22 cellular contexts compared by ENCODE assay signal in genomic region chr9:20662156-20662555, GRCh38. TPM values are rescaled to one million over a fixed set of nuclear protein-coding genes. Genes with fewer than 3 reads are reported as not detected.
A peak's percentile ranks its signal among the peaks of the same experiment; 100 is the strongest.
DNase-seq lines count a peak whose midpoint lies in the region; ATAC-seq lines count a peak whose summit lies in the region.
"Had no signal": no experiment of that assay in that cellular context is flagged by ENCODE, and none has a peak within 500 bp of the region (broad histone marks: within the 10 kb centered on the region; RNA-seq: fewer than 3 reads in every experiment).

No MANE protein-coding gene starts in this region.

- ATAC-seq in HG02798 (IDR thresholded peaks at IDR 0.05; ENCODE audit: poor library complexity, unreplicated experiment): no peak
- ATAC-seq: left lung; stimulated activated naive CD8-positive, alpha-beta T cell treated with anti-CD3 and anti-CD28 coated beads, Interleukin-15, amount 100 ng/mL, for 72 hours had no signal

- peak overlapping the region; percentile 37 for H3K4me2 ChIP-seq in mesenchymal stem cell (ENCODE audit: low read length, poor library complexity, severe bottlenecking)

- H3K27me3 ChIP-seq in HUES6 (ENCODE audit: control insufficient read depth, insufficient read depth, low read length) (no peaks in the 10 kb centered on the region), mesenchymal stem cell (ENCODE audit: control insufficient read depth in 1 of 2, insufficient read depth in 1 of 2, low read length in 2 of 2) (no peaks in the 10 kb centered on the region)
- H3K27me3 ChIP-seq: esophagus muscularis mucosa, left lung had no signal

- no peak overlapping the region for H3K14ac ChIP-seq in mesenchymal stem cell (ENCODE audit: low read length in 2 of 2)

- 77% methylated on average over 3 of the region's 3 CpGs for WGBS in mesenchymal stem cell

- no peak overlapping the region for H2BK15ac ChIP-seq in mesenchymal stem cell (ENCODE audit: low read depth, poor library complexity, severe bottlenecking)

- H3K36me3 ChIP-seq in HUES6 (ENCODE audit: control insufficient read depth, insufficient read depth, low read length): no peaks in the 10 kb centered on the region
- H3K36me3 ChIP-seq in mesenchymal stem cell (ENCODE audit: control insufficient read depth in 1 of 2, insufficient read depth in 2 of 2, low read depth in 1 of 2, low read length in 2 of 2): no peaks in the 10 kb centered on the region
- H3K36me3 ChIP-seq: esophagus muscularis mucosa, left lung had no signal

- H3K4me3 ChIP-seq in HUES6 (ENCODE audit: low read depth, low read length): 0 out of 2 replicates have a peak overlapping the region, but pooled peaks have one; percentile 7
- H3K4me3 ChIP-seq in mesenchymal stem cell (ENCODE audit: insufficient read depth in 1 of 2, low read depth in 1 of 2, low read length in 2 of 2): no peak overlapping the region
- H3K4me3 ChIP-seq: esophagus muscularis mucosa, left lung had no signal

- peak overlapping the region; percentile 7 for H4K8ac ChIP-seq in mesenchymal stem cell (ENCODE audit: low read length)

- H3K9ac ChIP-seq in HUES6 (ENCODE audit: low read length) (no peak overlapping the region), mesenchymal stem cell (ENCODE audit: low read length) (no peak overlapping the region)

- peak overlapping the region in 1 of 2 experiments; percentile 16 for H3K4ac ChIP-seq in mesenchymal stem cell (ENCODE audit: low read depth in 1 of 2, low read length in 2 of 2)

- H2BK5ac ChIP-seq in mesenchymal stem cell (ENCODE audit: low read depth, low read length, poor library complexity, severe bottlenecking): no peak overlapping the region

- no peak overlapping the region for H4K91ac ChIP-seq in mesenchymal stem cell (ENCODE audit: low read length)

- H2AFZ ChIP-seq in mesenchymal stem cell (ENCODE audit: low read depth, low read length): no peak overlapping the region

- DNase-seq in DMS 273 (lab: John Stamatoyannopoulos, UW; ENCODE audit: unreplicated experiment) (peak; percentile 77), NCI-H82 (lab: John Stamatoyannopoulos, UW) (peak; percentile 91), mesenchymal stem cell (no peak), iPS-NIHi7 (ENCODE audit: extremely low spot score) (no peak), foreskin melanocyte (no peak)
- DNase-seq: activated B cell treated with CpG ODN at 0.5 μM for 24 hours; activated CD4-positive, alpha-beta T cell treated with anti-CD3 and anti-CD28 coated beads, Interleukin-2, amount 50 U/mL, for 1 hour; activated T-cell treated with anti-CD3 and anti-CD28 coated beads, Interleukin-2, amount 50 U/mL, for 48 hours; central memory CD4-positive, alpha-beta T cell; DMS79; H9; Karpas-422; left lung; NCI-H1436 treated with DMSO at 0.1 percent for 48 hours; NCI-H2171 treated with DMSO at 0.1 percent for 48 hours; NCI-H526 treated with DMSO at 0.1 percent for 48 hours; nucleus accumbens; stimulated activated naive CD8-positive, alpha-beta T cell treated with anti-CD3 and anti-CD28 coated beads, Interleukin-15, amount 100 ng/mL, for 72 hours; SW 1271 had no signal

- H3K27ac ChIP-seq in HUES6 (ENCODE audit: low read depth, low read length) (no peak overlapping the region), mesenchymal stem cell (ENCODE audit: low read length, poor library complexity, severe bottlenecking) (no peak overlapping the region)
- H3K27ac ChIP-seq: esophagus muscularis mucosa, left lung had no signal

- H3K79me1 ChIP-seq in mesenchymal stem cell (replicated peaks; ENCODE audit: low read length, poor library complexity, severe bottlenecking): peaks cover 6% of the 10 kb centered on the region

- no peak overlapping the region for H2BK120ac ChIP-seq in mesenchymal stem cell (ENCODE audit: low read depth, low read length)

- H2AK5ac ChIP-seq in mesenchymal stem cell (ENCODE audit: low read length, severe bottlenecking): no peak overlapping the region

- H3K9me3 ChIP-seq in HUES6 (ENCODE audit: control insufficient read depth, insufficient read depth, low read depth, low read length) (no peaks in the 10 kb centered on the region), mesenchymal stem cell (ENCODE audit: control insufficient read depth, low read length) (no peaks in the 10 kb centered on the region)
- H3K9me3 ChIP-seq: esophagus muscularis mucosa, left lung had no signal

- H3K4me1 ChIP-seq in HUES6 (ENCODE audit: control insufficient read depth, insufficient read depth, low read length): peaks cover 46% of the 10 kb centered on the region
- H3K4me1 ChIP-seq in mesenchymal stem cell (ENCODE audit: control insufficient read depth, insufficient read depth, low read depth, low read length): peaks cover 5% of the 10 kb centered on the region
- H3K4me1 ChIP-seq: left lung had no signal

- no peak overlapping the region for H2BK12ac ChIP-seq in mesenchymal stem cell (ENCODE audit: low read length in 2 of 2)

- H3K18ac ChIP-seq in mesenchymal stem cell (ENCODE audit: low read depth in 1 of 2, low read length in 2 of 2): peak overlapping the region in 1 of 2 experiments; percentile 24

- peak overlapping the region in 1 of 2 experiments; percentile 85 for H3K23ac ChIP-seq in mesenchymal stem cell (ENCODE audit: low read length in 2 of 2)

RNA-seq across cellular contexts. Expression of gene FOCAD, which starts 21.9 kb away (rescaled TPM):
- polyA plus RNA-seq in mesenchymal stem cell (2013, experiment 1 of 2): 16.0 TPM
- 16.2 TPM for polyA plus RNA-seq in mesenchymal stem cell (2013, experiment 2 of 2)

RNA-seq across cellular contexts. Expression of gene MLLT3, which starts 39.9 kb away (rescaled TPM):
- polyA plus RNA-seq in mesenchymal stem cell (2013, experiment 1 of 2): 8.1 TPM
- 8.7 TPM for polyA plus RNA-seq in mesenchymal stem cell (2013, experiment 2 of 2)

Comparison
In these comparisons a context has a peak if more than half of its experiments do, and no peak if none do; other contexts are left out.
1. DNase-seq: peak in DMS 273 (single experiment) and NCI-H82 (single experiment); none in mesenchymal stem cell (single experiment), iPS-NIHi7 (single experiment) and foreskin melanocyte (single experiment).